34 cellular contexts compared by ENCODE assay signal in the genomic region with DNA sequence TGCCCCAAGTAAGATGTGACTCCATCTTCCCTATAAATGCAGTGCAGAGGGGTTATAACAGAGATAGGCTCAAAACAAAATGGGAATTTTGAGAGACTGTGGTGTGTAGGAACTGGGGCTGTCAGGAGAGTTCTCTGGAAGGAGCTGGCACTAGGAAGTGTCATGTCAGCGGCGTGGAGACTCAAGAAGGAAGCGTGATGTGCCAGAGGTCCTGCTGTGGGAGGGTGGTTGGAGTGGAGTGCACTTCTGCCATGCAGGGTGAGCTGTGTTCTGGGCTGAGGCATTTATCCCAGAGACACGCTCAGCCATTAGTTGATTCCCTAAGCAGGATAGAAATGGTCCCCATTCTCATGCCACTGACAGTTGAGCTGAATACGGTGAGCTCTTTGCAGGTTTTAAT. TPM values are rescaled to one million over a fixed set of nuclear protein-coding genes. Genes with fewer than 3 reads are reported as not detected.
"Had no signal": no experiment of that assay in that cellular context is flagged by ENCODE, and none has a peak within 500 bp of the region (broad histone marks: within the 10 kb centered on the region; RNA-seq: fewer than 3 reads in every experiment).

No MANE protein-coding gene starts in this region.

- H3K27ac Mint-ChIP-seq: activated B cell treated with CpG ODN at 0.5 μM for 24 hours; activated CD8-positive, alpha-beta T cell treated with anti-CD3 and anti-CD28 coated beads for 36 hours; activated naive CD4-positive, alpha-beta T cell treated with anti-CD3 and anti-CD28 coated beads, Interleukin-2, amount 50 U/mL, for 24 hours; activated naive CD8-positive, alpha-beta T cell treated with anti-CD3 and anti-CD28 coated beads for 36 hours; activated naive CD8-positive, alpha-beta T cell treated with anti-CD3 and anti-CD28 coated beads, Interleukin-2, amount 50 U/mL, for 24 hours; activated T-helper 1 cell treated with anti-CD3 and anti-CD28 coated beads, Interleukin-12 subunit alpha, Interleukin-12 subunit beta, Interleukin-2, Interleukin-4 antibody, amounts not matched to agents 30 ng/mL and 10 ng/mL and 1 ng/mL, durations not matched to agents 14 hours and 24 hours and 36 hours; activated T-helper 2 cell treated with anti-CD3 and anti-CD28 coated beads, Interferon-gamma antibody, Interleukin-2, Interleukin-4, amounts not matched to agents 10 μg/mL and 5 μg/mL and 100 μg/mL, durations not matched to agents 14 hours and 24 hours and 36 hours; T-helper 17 cell; T-helper 2 cell treated with Interferon-gamma antibody and Interleukin-4, amounts not matched to agents 5 μg/mL and 100 μg/mL, for 36 hours had no signal

- FAIRE-seq: colon, endometrium, endothelial cell of umbilical vein had no signal

- H3K4me1 ChIP-seq: adrenal gland, body of pancreas, esophagus squamous epithelium, gastroesophageal sphincter had no signal

- DNase-seq: activated B cell treated with CpG ODN at 0.5 μM for 24 hours; activated CD4-positive, alpha-beta T cell treated with anti-CD3 and anti-CD28 coated beads for 48 hours; activated CD4-positive, alpha-beta T cell treated with anti-CD3 and anti-CD28 coated beads, Interleukin-2, amount 50 U/mL, for 1 hour; activated CD4-positive, alpha-beta T cell treated with anti-CD3 and anti-CD28 coated beads, Interleukin-2, amount 50 U/mL, for 48 hours; activated CD8-positive, alpha-beta memory T cell treated with anti-CD3 and anti-CD28 coated beads for 24 hours; activated CD8-positive, alpha-beta T cell treated with anti-CD3 and anti-CD28 coated beads for 36 hours; activated gamma-delta T cell treated with Interleukin-2 at 50 U/mL for 16 hours; activated naive CD4-positive, alpha-beta T cell treated with Interleukin-2 at 50 U/mL for 16 hours; activated naive CD8-positive, alpha-beta T cell treated with anti-CD3 and anti-CD28 coated beads for 36 hours; activated naive CD8-positive, alpha-beta T cell treated with anti-CD3 and anti-CD28 coated beads, Interleukin-2, amount 50 U/mL, for 24 hours; activated T-cell treated with anti-CD3 and anti-CD28 coated beads, Interleukin-2, amount 50 U/mL, for 48 hours; adrenal gland; aorta; body of pancreas; cortex of kidney; effector CD8-positive, alpha-beta T cell; esophagus squamous epithelium; foreskin melanocyte; T-helper 1 cell; T-helper 17 cell; T1000; WERI-Rb-1 had no signal

- H3K27ac ChIP-seq: adrenal gland, body of pancreas, epithelial cell of prostate, esophagus squamous epithelium, gastroesophageal sphincter, WERI-Rb-1 had no signal

- ATAC-seq: activated CD4-positive, CD25-positive, alpha-beta regulatory T cell treated with anti-CD3 and anti-CD28 coated beads, Interleukin-2, amount 50 U/mL, for 24 hours; activated CD8-positive, alpha-beta T cell treated with anti-CD3 and anti-CD28 coated beads for 36 hours; activated naive CD8-positive, alpha-beta T cell treated with anti-CD3 and anti-CD28 coated beads, Interleukin-2, amount 50 U/mL, for 24 hours; body of pancreas; gastroesophageal sphincter; T-helper 17 cell had no signal

- H3K27me3 Mint-ChIP-seq: activated B cell treated with CpG ODN at 0.5 μM for 24 hours had no signal

- H3K36me3 ChIP-seq: adrenal gland, esophagus squamous epithelium, gastroesophageal sphincter had no signal

- H3K4me3 ChIP-seq: adrenal gland, body of pancreas, esophagus squamous epithelium, gastroesophageal sphincter had no signal

- H3K4me3 Mint-ChIP-seq: activated B cell treated with CpG ODN at 0.5 μM for 24 hours; activated CD8-positive, alpha-beta T cell treated with anti-CD3 and anti-CD28 coated beads for 36 hours; activated naive CD4-positive, alpha-beta T cell treated with anti-CD3 and anti-CD28 coated beads, Interleukin-2, amount 50 U/mL, for 24 hours; activated naive CD8-positive, alpha-beta T cell treated with anti-CD3 and anti-CD28 coated beads for 36 hours; activated naive CD8-positive, alpha-beta T cell treated with anti-CD3 and anti-CD28 coated beads, Interleukin-2, amount 50 U/mL, for 24 hours; activated T-helper 1 cell treated with anti-CD3 and anti-CD28 coated beads, Interleukin-12 subunit alpha, Interleukin-12 subunit beta, Interleukin-2, Interleukin-4 antibody, amounts not matched to agents 30 ng/mL and 10 ng/mL and 1 ng/mL, durations not matched to agents 14 hours and 24 hours and 36 hours; T-helper 17 cell; T-helper 2 cell treated with Interferon-gamma antibody and Interleukin-4, amounts not matched to agents 5 μg/mL and 100 μg/mL, for 36 hours had no signal

- H3K27me3 ChIP-seq: adrenal gland, body of pancreas, esophagus squamous epithelium, gastroesophageal sphincter had no signal

- H3K4me1 Mint-ChIP-seq: activated B cell treated with CpG ODN at 0.5 μM for 24 hours; activated naive CD4-positive, alpha-beta T cell treated with anti-CD3 and anti-CD28 coated beads, Interleukin-2, amount 50 U/mL, for 24 hours; activated naive CD8-positive, alpha-beta T cell treated with anti-CD3 and anti-CD28 coated beads for 36 hours; activated naive CD8-positive, alpha-beta T cell treated with anti-CD3 and anti-CD28 coated beads, Interleukin-2, amount 50 U/mL, for 24 hours had no signal

- H3K36me3 Mint-ChIP-seq: activated naive CD4-positive, alpha-beta T cell treated with anti-CD3 and anti-CD28 coated beads, Interleukin-2, amount 50 U/mL, for 24 hours had no signal

- H3K9me3 Mint-ChIP-seq: activated naive CD4-positive, alpha-beta T cell treated with anti-CD3 and anti-CD28 coated beads, Interleukin-2, amount 50 U/mL, for 24 hours had no signal

RNA-seq across cellular contexts. Expression of a gene that starts 19.0 kb away (rescaled TPM):
- total RNA-seq: activated B cell treated with CpG ODN at 0.5 μM for 24 hours, body of pancreas, dermis microvascular lymphatic vessel endothelial cell, endothelial cell of umbilical vein had no signal
- polyA plus RNA-seq: endothelial cell of umbilical vein, fibroblast of lung had no signal
